ENCODE assay signal across 8 cellular contexts in the genomic region with DNA sequence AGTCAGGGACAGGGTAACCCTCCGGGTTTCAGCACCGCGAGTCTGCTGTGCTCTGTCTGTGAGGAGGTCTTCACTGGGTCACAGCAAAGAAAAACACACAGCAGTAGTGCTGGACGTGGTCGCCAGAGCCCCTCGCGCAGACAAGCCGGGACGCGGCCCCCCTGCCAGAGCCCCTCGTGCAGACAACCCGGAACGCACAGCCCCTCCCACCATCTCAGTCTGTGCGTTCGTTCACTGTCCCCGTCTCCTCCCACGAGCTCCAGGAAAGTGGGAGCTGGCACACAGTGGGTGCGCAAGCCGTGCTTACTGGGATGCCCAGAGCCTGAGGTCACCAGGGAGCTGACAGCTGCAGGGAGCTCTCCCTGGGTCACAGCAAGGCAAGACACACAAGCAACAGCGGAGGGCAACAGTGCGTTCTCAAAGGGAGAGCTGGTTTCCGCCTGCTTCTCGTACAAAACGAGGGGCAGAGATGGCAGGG. TPM values are rescaled to one million over a fixed set of nuclear protein-coding genes. Genes with fewer than 3 reads are reported as not detected.
DNase-seq lines count a peak whose midpoint lies in the region; ATAC-seq and TF ChIP-seq lines count a peak whose summit lies in the region.
"Had no signal": no experiment of that assay in that cellular context is flagged by ENCODE, and none has a peak within 500 bp of the region (broad histone marks: within the 10 kb centered on the region; RNA-seq: fewer than 3 reads in every experiment).

No MANE protein-coding gene starts in this region.

- peak; percentile 15 to 31 for ATAC-seq in stimulated activated naive B cell treated with anti-CD40 and anti-IgM and Interleukin-4, amounts not matched to agents 10 μg/mL and 1 μg/mL and 100 μg/mL, for 72 hours (replicated peaks)

- H3K9me3 ChIP-seq in prostate gland: no peaks in the 10 kb centered on the region

- peaks cover 45 to 66% of the 10 kb centered on the region in 2 donors for H3K27me3 Mint-ChIP-seq in stimulated activated naive B cell treated with anti-CD40 and anti-IgM and Interleukin-4, amounts not matched to agents 10 μg/mL and 1 μg/mL and 100 μg/mL, for 72 hours
- peaks cover 53% of the 10 kb centered on the region for H3K27me3 Mint-ChIP-seq in activated T-cell treated with anti-CD3 and anti-CD28 coated beads, Interleukin-2, amount 50 U/mL, for 24 hours

- H3K9me3 Mint-ChIP-seq in stimulated activated naive B cell treated with anti-CD40 and anti-IgM and Interleukin-4, amounts not matched to agents 10 μg/mL and 1 μg/mL and 100 μg/mL, for 72 hours: no peaks in the 10 kb centered on the region
- H3K9me3 Mint-ChIP-seq in activated T-cell treated with anti-CD3 and anti-CD28 coated beads, Interleukin-2, amount 50 U/mL, for 24 hours: no peaks in the 10 kb centered on the region

- intact Hi-C loops in prostate gland (cut with DNase I): no loop called here

- no peak overlapping the region for H3K4me3 Mint-ChIP-seq in stimulated activated naive B cell treated with anti-CD40 and anti-IgM and Interleukin-4, amounts not matched to agents 10 μg/mL and 1 μg/mL and 100 μg/mL, for 72 hours
- H3K4me3 Mint-ChIP-seq in activated T-cell treated with anti-CD3 and anti-CD28 coated beads, Interleukin-2, amount 50 U/mL, for 24 hours: no peak overlapping the region

- H3K4me3 ChIP-seq in prostate gland: no peak overlapping the region

- no peaks in the 10 kb centered on the region for H3K27me3 ChIP-seq in prostate gland (replicated peaks; ENCODE audit: insufficient read depth)

- no peak for TF ChIP-seq CTCF in GM20000 (IDR thresholded peaks at IDR 0.05; ENCODE audit: extremely low read depth, missing control alignments)
- no peak for TF ChIP-seq CTCF in prostate gland (IDR thresholded peaks at IDR 0.05)

- peaks cover 5 to 16% of the 10 kb centered on the region in 2 donors for H3K4me1 Mint-ChIP-seq in stimulated activated naive B cell treated with anti-CD40 and anti-IgM and Interleukin-4, amounts not matched to agents 10 μg/mL and 1 μg/mL and 100 μg/mL, for 72 hours
- H3K4me1 Mint-ChIP-seq in activated T-cell treated with anti-CD3 and anti-CD28 coated beads, Interleukin-2, amount 50 U/mL, for 24 hours (ENCODE audit: low read depth): peaks cover 16% of the 10 kb centered on the region

- TF ChIP-seq POLR2A in prostate gland (IDR thresholded peaks at IDR 0.05): no peak

- DNase-seq in GM20000 (ENCODE audit: low spot score) (peak; percentile 53), amniotic epithelial cell (ENCODE audit: low read depth) (peak; percentile 30), left kidney (ENCODE audit: low read depth, low spot score) (peak; percentile 70), prostate gland (ENCODE audit: low spot score) (no peak)
- no peak for DNase-seq in stimulated activated naive B cell treated with anti-CD40 and anti-IgM and Interleukin-4, amounts not matched to agents 10 μg/mL and 1 μg/mL and 100 μg/mL, for 72 hours
- DNase-seq in stimulated activated naive CD4-positive, alpha-beta T cell treated with Interleukin-2 at 50 U/mL for 16 hours (lab: John Stamatoyannopoulos, UW): no peak
- DNase-seq in activated T-cell treated with anti-CD3 and anti-CD28 coated beads, Interleukin-2, amount 50 U/mL, for 24 hours: no peak
- DNase-seq: NCI-H146 had no signal

- H3K36me3 Mint-ChIP-seq in stimulated activated naive B cell treated with anti-CD40 and anti-IgM and Interleukin-4, amounts not matched to agents 10 μg/mL and 1 μg/mL and 100 μg/mL, for 72 hours: no peaks in the 10 kb centered on the region
- no peaks in the 10 kb centered on the region for H3K36me3 Mint-ChIP-seq in activated T-cell treated with anti-CD3 and anti-CD28 coated beads, Interleukin-2, amount 50 U/mL, for 24 hours (ENCODE audit: low read depth)

- no peak overlapping the region for H3K27ac Mint-ChIP-seq in stimulated activated naive B cell treated with anti-CD40 and anti-IgM and Interleukin-4, amounts not matched to agents 10 μg/mL and 1 μg/mL and 100 μg/mL, for 72 hours
- no peak overlapping the region for H3K27ac Mint-ChIP-seq in activated T-cell treated with anti-CD3 and anti-CD28 coated beads, Interleukin-2, amount 50 U/mL, for 24 hours

- 9% methylated on average over 18 of the region's 24 CpGs for WGBS in prostate gland

- peaks cover 9% of the 10 kb centered on the region for H3K4me1 ChIP-seq in prostate gland (replicated peaks)

- peak overlapping the region in 1 of 2 donors; percentile 64 for H3K27ac ChIP-seq in prostate gland

- H3K36me3 ChIP-seq in prostate gland: no peaks in the 10 kb centered on the region

RNA-seq across cellular contexts. Expression of a gene that starts 3.2 kb away (rescaled TPM):
- 10 to 100 TPM; 40.1 to 76.6 TPM for total RNA-seq in prostate gland

RNA-seq across cellular contexts. Expression of a gene that starts 50.2 kb away (rescaled TPM):
- 10 to 100 TPM; 16.9 to 37.1 TPM for total RNA-seq in prostate gland

Comparison
In these comparisons a context has a peak if more than half of its experiments do, and no peak if none do; other contexts are left out.
1. DNase-seq: peak in GM20000 (single experiment), amniotic epithelial cell (single experiment) and left kidney (single experiment); none in stimulated activated naive B cell treated with anti-CD40 and anti-IgM and Interleukin-4, amounts not matched to agents 10 μg/mL and 1 μg/mL and 100 μg/mL, for 72 hours (single experiment), prostate gland (single experiment), stimulated activated naive CD4-positive, alpha-beta T cell treated with Interleukin-2 at 50 U/mL for 16 hours (single experiment) and activated T-cell treated with anti-CD3 and anti-CD28 coated beads, Interleukin-2, amount 50 U/mL, for 24 hours (single experiment).